8 cellular contexts compared by ENCODE assay signal in genomic region chr3:159804726-159805410, GRCh38. TPM values are rescaled to one million over a fixed set of nuclear protein-coding genes. Genes with fewer than 3 reads are reported as not detected.
DNase-seq lines count a peak whose midpoint lies in the region; ATAC-seq lines count a peak whose summit lies in the region.

No MANE protein-coding gene starts in this region.

- H3K4me3 ChIP-seq in neuronal stem cell (ENCODE audit: low read length in 2 of 2), result no peak overlapping the region

- H2BK120ac ChIP-seq in neuronal stem cell (ENCODE audit: low read depth, low read length), result no peak overlapping the region

- no CpG with 5 or more reads among the region's 5 CpGs for WGBS in neuronal stem cell (ENCODE audit: extremely low coverage in 2 of 2, insufficient read length in 2 of 2, insufficient replicate concordance in 1 of 2), 2 donors

- no peaks in the 10 kb centered on the region for H3K9me3 ChIP-seq in neuronal stem cell (replicated peaks in 1 of 2; ENCODE audit: control insufficient read depth in 2 of 2, insufficient read depth in 1 of 2, low read depth in 1 of 2, low read length in 2 of 2)

- H2BK12ac ChIP-seq in neuronal stem cell (ENCODE audit: low read length), result no peak overlapping the region

- H3K18ac ChIP-seq in neuronal stem cell (ENCODE audit: low read length), result no peak overlapping the region

- H2AK5ac ChIP-seq in neuronal stem cell (ENCODE audit: low read depth, low read length), result no peak overlapping the region

- no peaks in the 10 kb centered on the region for H3K79me1 ChIP-seq in neuronal stem cell (ENCODE audit: low read depth, low read length)

- H3K9ac ChIP-seq in neuronal stem cell (ENCODE audit: low read depth, low read length, poor library complexity), result no peak overlapping the region

- DNase-seq in Caki2 (ENCODE audit: low read depth) (peak; percentile 81), NCI-H2029 treated with DMSO at 0.1 percent for 48 hours (lab: John Stamatoyannopoulos, UW) (peak; percentile 62), UCSD-AML1 (lab: John Stamatoyannopoulos, UW; ENCODE audit: unreplicated experiment) (peak; percentile 31), fibroblast of peridontal ligament (ENCODE audit: extremely low read depth) (peak; percentile 92), neuronal stem cell (ENCODE audit: low spot score) (peak; percentile 64), activated gamma-delta T cell (lab: John Stamatoyannopoulos, UW) (no peak)

- peaks cover 0 to 7% of the 10 kb centered on the region in 2 donors for H3K4me1 ChIP-seq in neuronal stem cell (ENCODE audit: control insufficient read depth in 2 of 2, insufficient read depth in 1 of 2, low read depth in 1 of 2, low read length in 2 of 2)

- H3K4me2 ChIP-seq in neuronal stem cell (ENCODE audit: insufficient read depth, low read length, poor library complexity, severe bottlenecking), result no peak overlapping the region

- no peak overlapping the region for H3K27ac ChIP-seq in neuronal stem cell (replicated peaks; ENCODE audit: low read length)

- no peak overlapping the region for H2BK15ac ChIP-seq in neuronal stem cell (ENCODE audit: low read length)

- H4K91ac ChIP-seq in neuronal stem cell (ENCODE audit: low read depth, low read length, poor library complexity), result no peak overlapping the region

- H3K27me3 ChIP-seq in neuronal stem cell (ENCODE audit: control insufficient read depth in 3 of 3, insufficient read depth in 3 of 3, low read depth in 1 of 3, low read length in 3 of 3), result no peaks in the 10 kb centered on the region

- in situ Hi-C loops in Caki2 (cut with HindIII; ENCODE audit: low pct_unique_long_range_greater_than_20kb, low sequenced_read_pairs), result no loop called here

- peak; percentile 96 for ATAC-seq in GM18909 (IDR thresholded peaks at IDR 0.05; ENCODE audit: poor library complexity, unreplicated experiment)
- ATAC-seq in HG03060 (IDR thresholded peaks at IDR 0.05; ENCODE audit: low read depth, unreplicated experiment), result peak; percentile 81

- no peak overlapping the region for H3K4ac ChIP-seq in neuronal stem cell (ENCODE audit: low read length)

- no peak overlapping the region for H2AFZ ChIP-seq in neuronal stem cell (ENCODE audit: low read length)

- no peak overlapping the region for H3K14ac ChIP-seq in neuronal stem cell (ENCODE audit: low read length)

- H3K23ac ChIP-seq in neuronal stem cell (ENCODE audit: low read depth, low read length, poor library complexity), result no peak overlapping the region

- no peak overlapping the region for H2BK5ac ChIP-seq in neuronal stem cell (ENCODE audit: low read length)

- no peak overlapping the region for H4K8ac ChIP-seq in neuronal stem cell (ENCODE audit: low read depth, low read length)

- no peaks in the 10 kb centered on the region for H3K36me3 ChIP-seq in neuronal stem cell (replicated peaks in 1 of 2; ENCODE audit: control insufficient read depth in 2 of 2, insufficient read depth in 2 of 2, low read length in 2 of 2)

RNA-seq across cellular contexts. Expression of gene SCHIP1, which starts 34.8 kb away (rescaled TPM):
- total RNA-seq in Caki2 (2014; rRNA removed; shearing (Covaris generic); ENCODE audit: low replicate concordance), result 0.98 and 1.6 TPM in 2 replicates
- 31.0 TPM for polyA plus RNA-seq in neuronal stem cell (2013, experiment 1 of 2)
- polyA plus RNA-seq in neuronal stem cell (2013, experiment 2 of 2), result 31.4 TPM
